8 cellular contexts compared by ENCODE assay signal in genomic region chr10:97713828-97714400, GRCh38. TPM values are rescaled to one million over a fixed set of nuclear protein-coding genes. Genes with fewer than 3 reads are reported as not detected.
DNase-seq lines count a peak whose midpoint lies in the region; ATAC-seq, FAIRE-seq and TF ChIP-seq lines count a peak whose summit lies in the region.

No MANE protein-coding gene starts in this region.

- H3K36me3 Mint-ChIP-seq in activated CD8-positive, alpha-beta memory T cell treated with anti-CD3 and anti-CD28 coated beads, Interleukin-2, amount 10 ng/mL, durations not matched to agents 7 days and 5 days: no peaks in the 10 kb centered on the region
- peaks cover 0 to 1% of the 10 kb centered on the region in 2 donors for H3K36me3 Mint-ChIP-seq in stimulated activated naive B cell treated with anti-CD40 and anti-IgM and Interleukin-4, amounts not matched to agents 10 μg/mL and 1 μg/mL and 100 μg/mL, for 72 hours

- H3K4me3 ChIP-seq in A549: peak overlapping the region; percentile 68

- no peak for FAIRE-seq in A549 (lab: Jason Lieb, UNC)

- in situ Hi-C loops in GM13976 (cut with MboI; ENCODE audit: low sequenced_read_pairs, unreplicated experiment): no loop called here

- POLR2A ChIA-PET in A549 (lab: Yijun Ruan, JAX): interaction anchor here (0.6 to 4.1 kb wide), 12 partner anchors 10 to 37 kb away, joined by 3 to 53 read pairs (median 7); partner anchors contain the start of genes AVPI1 and ZFYVE27

- WGBS in A549 (ENCODE audit: missing lambda C conversion rate): 3% methylated on average over 17 of the region's 69 CpGs

- H3K4me2 ChIP-seq in A549: peak overlapping the region; percentile 96

- H3K4me1 ChIP-seq in A549: peaks cover 47% of the 10 kb centered on the region

- peak overlapping the region; percentile 78 for H3K27ac Mint-ChIP-seq in activated CD8-positive, alpha-beta memory T cell treated with anti-CD3 and anti-CD28 coated beads, Interleukin-2, amount 10 ng/mL, durations not matched to agents 7 days and 5 days
- H3K27ac Mint-ChIP-seq in stimulated activated naive B cell treated with anti-CD40 and anti-IgM and Interleukin-4, amounts not matched to agents 10 μg/mL and 1 μg/mL and 100 μg/mL, for 72 hours: peak overlapping the region; percentile 97

- peak overlapping the region; percentile 81 for H3K4me3 Mint-ChIP-seq in activated CD8-positive, alpha-beta memory T cell treated with anti-CD3 and anti-CD28 coated beads, Interleukin-2, amount 10 ng/mL, durations not matched to agents 7 days and 5 days
- peak overlapping the region; percentile 95 to 98 for H3K4me3 Mint-ChIP-seq in stimulated activated naive B cell treated with anti-CD40 and anti-IgM and Interleukin-4, amounts not matched to agents 10 μg/mL and 1 μg/mL and 100 μg/mL, for 72 hours

- TF ChIP-seq EP300 in A549 (IDR thresholded peaks at IDR 0.05): no peak

- peak; percentile 77 to 78 for ATAC-seq in A549
- peak; percentile 66 for ATAC-seq in HG02938 (IDR thresholded peaks at IDR 0.05; ENCODE audit: unreplicated experiment)
- peak; percentile 83 for ATAC-seq in activated CD8-positive, alpha-beta memory T cell treated with anti-CD3 and anti-CD28 coated beads, Interleukin-2, amount 10 ng/mL, durations not matched to agents 7 days and 5 days
- peak; percentile 79 to 81 for ATAC-seq in stimulated activated naive B cell treated with anti-CD40 and anti-IgM and Interleukin-4, amounts not matched to agents 10 μg/mL and 1 μg/mL and 100 μg/mL, for 72 hours (replicated peaks)

- H3K9me3 Mint-ChIP-seq in activated CD8-positive, alpha-beta memory T cell treated with anti-CD3 and anti-CD28 coated beads, Interleukin-2, amount 10 ng/mL, durations not matched to agents 7 days and 5 days (ENCODE audit: low read depth): no peaks in the 10 kb centered on the region
- no peaks in the 10 kb centered on the region for H3K9me3 Mint-ChIP-seq in stimulated activated naive B cell treated with anti-CD40 and anti-IgM and Interleukin-4, amounts not matched to agents 10 μg/mL and 1 μg/mL and 100 μg/mL, for 72 hours

- TF ChIP-seq POLR2A in A549 (IDR thresholded peaks at IDR 0.05; ENCODE audit: low read length): peak; percentile 55

- peak overlapping the region; percentile 94 to 95 for H3K27ac ChIP-seq in A549

- TF ChIP-seq RAD21 in A549 (conservative IDR thresholded peaks at IDR 0.05 in 1 of 2, IDR thresholded peaks at IDR 0.05 in 1 of 2): no peak

- no peaks in the 10 kb centered on the region for H3K9me3 ChIP-seq in A549

- CTCF ChIA-PET in A549 (lab: Yijun Ruan, JAX): interaction anchor here (1.1 to 36.9 kb wide), 5 partner anchors 3 to 155 kb away, joined by 3 to 1127 read pairs (median 1006); partner anchors contain the start of genes AVPI1, MARVELD1 and ZFYVE27
- CTCF ChIA-PET in activated CD8-positive, alpha-beta memory T cell treated with anti-CD3 and anti-CD28 coated beads, Interleukin-2, amount 10 ng/mL, durations not matched to agents 7 days and 5 days (lab: Charles Lee): interaction anchor here (0.6 to 15.3 kb wide), 4 partner anchors 9 to 38 kb away, joined by 3 to 355 read pairs (median 26); partner anchors contain the start of gene ZFYVE27

- H3K27me3 Mint-ChIP-seq in activated CD8-positive, alpha-beta memory T cell treated with anti-CD3 and anti-CD28 coated beads, Interleukin-2, amount 10 ng/mL, durations not matched to agents 7 days and 5 days: peaks cover 46% of the 10 kb centered on the region
- peaks cover 27 to 37% of the 10 kb centered on the region in 2 donors for H3K27me3 Mint-ChIP-seq in stimulated activated naive B cell treated with anti-CD40 and anti-IgM and Interleukin-4, amounts not matched to agents 10 μg/mL and 1 μg/mL and 100 μg/mL, for 72 hours

- TF ChIP-seq CTCF in A549 (IDR thresholded peaks at IDR 0.05) (peak; percentile 40; the same call in 2 of the 3 replicates), GM13976 (IDR thresholded peaks at IDR 0.05; ENCODE audit: borderline replicate concordance, control extremely low read depth, extremely low read depth, insufficient read depth, missing control alignments) (peak; percentile 40)

- peak; percentile 82 to 88 for DNase-seq in A549 (ENCODE audit: low read depth in 1 of 2, low spot score in 1 of 2)
- DNase-seq in GM13976 (ENCODE audit: low spot score): peak; percentile 87
- peak; percentile 5 for DNase-seq in NCI-H345 treated with DMSO at 0.1 percent for 48 hours (lab: John Stamatoyannopoulos, UW; ENCODE audit: unreplicated experiment)
- peak; percentile 68 for DNase-seq in activated CD8-positive, alpha-beta memory T cell treated with anti-CD3 and anti-CD28 coated beads, Interleukin-2, amount 10 ng/mL, durations not matched to agents 7 days and 5 days
- DNase-seq in epidermal melanocyte (ENCODE audit: insufficient read length, low spot score): peak; percentile 52
- DNase-seq in middle frontal gyrus (ENCODE audit: extremely low spot score, low spot score): peak; percentile 42
- DNase-seq in stimulated activated naive B cell treated with anti-CD40 and anti-IgM and Interleukin-4, amounts not matched to agents 10 μg/mL and 1 μg/mL and 100 μg/mL, for 72 hours: peak; percentile 37

- H3K4me1 Mint-ChIP-seq in activated CD8-positive, alpha-beta memory T cell treated with anti-CD3 and anti-CD28 coated beads, Interleukin-2, amount 10 ng/mL, durations not matched to agents 7 days and 5 days: peaks cover 11% of the 10 kb centered on the region
- H3K4me1 Mint-ChIP-seq in stimulated activated naive B cell treated with anti-CD40 and anti-IgM and Interleukin-4, amounts not matched to agents 10 μg/mL and 1 μg/mL and 100 μg/mL, for 72 hours: peaks cover 13 to 31% of the 10 kb centered on the region in 2 donors

TF ChIP-seq in A549, 52 proteins besides CTCF, POLR2A, EP300 and RAD21 (continues in another document):
- no peak for TF ChIP-seq ZFP36 (IDR thresholded peaks at IDR 0.05; ENCODE audit: borderline replicate concordance, partially characterized antibody)
- TF ChIP-seq ELK1 (IDR thresholded peaks at IDR 0.05; ENCODE audit: low read depth, low read length): no peak
- TF ChIP-seq RFX5 (IDR thresholded peaks at IDR 0.05): no peak
- no peak for TF ChIP-seq SMC3 (IDR thresholded peaks at IDR 0.05)
- TF ChIP-seq CBX2 (IDR thresholded peaks at IDR 0.05; ENCODE audit: borderline replicate concordance, low read depth): no peak
- TF ChIP-seq CHD2 (IDR thresholded peaks at IDR 0.05; ENCODE audit: low read length, partially characterized antibody): no peak

RNA-seq across cellular contexts. Expression of gene MARVELD1, which starts 0.4 kb away (rescaled TPM):
- 29.1 and 30.9 TPM in 2 replicates for polyA plus RNA-seq in A549 (2011; rRNA removed)
- 24.7 and 37.8 TPM in 2 replicates for polyA plus RNA-seq in A549 (2012; cell fraction: cytosol; rRNA removed)
- polyA plus RNA-seq in A549 (2012; cell fraction: nucleus; rRNA removed): 32.9 and 38.3 TPM in 2 replicates
- polyA plus RNA-seq in A549 (2017; fragmentation: RNase III; extraction: RNeasy Plus Mini Kit Qiagen cat#74134 plus additional on column Dnase treatment): 27.4 to 31.7 TPM (median 31.3 TPM) in 3 replicates
- polyA minus RNA-seq in A549 (2011; rRNA and poly(A)+ RNA removed): 18.4 and 18.9 TPM in 2 replicates
- 1 to 10 TPM; 2.8 to 3.0 TPM for total RNA-seq in activated CD8-positive, alpha-beta memory T cell treated with anti-CD3 and anti-CD28 coated beads, Interleukin-2, amount 10 ng/mL, durations not matched to agents 7 days and 5 days

RNA-seq across cellular contexts. Expression of gene ZFYVE27, which starts 23.0 kb away (rescaled TPM):
- polyA plus RNA-seq in A549 (2011; rRNA removed) (17.1 and 20.2 TPM in 2 replicates), A549 (2017; fragmentation: RNase III; extraction: RNeasy Plus Mini Kit Qiagen cat#74134 plus additional on column Dnase treatment) (17.1 to 20.1 TPM (median 19.6 TPM) in 3 replicates)
- 18.3 and 21.1 TPM in 2 replicates for polyA plus RNA-seq in A549 (2012; cell fraction: cytosol; rRNA removed)
- polyA plus RNA-seq in A549 (2012; cell fraction: nucleus; rRNA removed): 60.5 and 76.0 TPM in 2 replicates
- polyA minus RNA-seq in A549 (2011; rRNA and poly(A)+ RNA removed): 19.6 and 21.2 TPM in 2 replicates
- total RNA-seq in activated CD8-positive, alpha-beta memory T cell treated with anti-CD3 and anti-CD28 coated beads, Interleukin-2, amount 10 ng/mL, durations not matched to agents 7 days and 5 days: 10 to 100 TPM; 31.4 to 32.8 TPM

RNA-seq across cellular contexts. Expression of gene AVPI1, which starts 26.9 kb away (rescaled TPM):
- polyA plus RNA-seq in A549 (2011; rRNA removed) (48.7 and 64.1 TPM in 2 replicates), A549 (2017; fragmentation: RNase III; extraction: RNeasy Plus Mini Kit Qiagen cat#74134 plus additional on column Dnase treatment) (58.4 to 72.3 TPM (median 70.3 TPM) in 3 replicates)
- 66.1 and 88.3 TPM in 2 replicates for polyA plus RNA-seq in A549 (2012; cell fraction: cytosol; rRNA removed)
- 77.6 and 78.7 TPM in 2 replicates for polyA plus RNA-seq in A549 (2012; cell fraction: nucleus; rRNA removed)
- polyA minus RNA-seq in A549 (2011; rRNA and poly(A)+ RNA removed): 41.9 and 47.2 TPM in 2 replicates
- 1 to 10 TPM; 1.8 to 1.9 TPM for total RNA-seq in activated CD8-positive, alpha-beta memory T cell treated with anti-CD3 and anti-CD28 coated beads, Interleukin-2, amount 10 ng/mL, durations not matched to agents 7 days and 5 days

RNA-seq across cellular contexts. Expression of gene SFRP5, which starts 57.9 kb away (rescaled TPM):
- polyA plus RNA-seq in A549 (2011; rRNA removed) (0.50 and 0.79 TPM in 2 replicates), A549 (2017; fragmentation: RNase III; extraction: RNeasy Plus Mini Kit Qiagen cat#74134 plus additional on column Dnase treatment) (0.83 to 1.3 TPM (median 1.2 TPM) in 3 replicates)
- 1.0 and 1.3 TPM in 2 replicates for polyA plus RNA-seq in A549 (2012; cell fraction: cytosol; rRNA removed)
- polyA plus RNA-seq in A549 (2012; cell fraction: nucleus; rRNA removed): 1.2 TPM in 2 replicates
- polyA minus RNA-seq in A549 (2011; rRNA and poly(A)+ RNA removed): 0.29 and 0.37 TPM in 2 replicates
- not detected for total RNA-seq in activated CD8-positive, alpha-beta memory T cell treated with anti-CD3 and anti-CD28 coated beads, Interleukin-2, amount 10 ng/mL, durations not matched to agents 7 days and 5 days

Comparison
In these comparisons a context has a peak if more than half of its experiments do, and no peak if none do; other contexts are left out.
1. Peak in every context shown above with its lines: DNase-seq, ATAC-seq, H3K4me3 ChIP-seq and H3K27ac ChIP-seq.
2. DNase-seq: peak in every context shown above with its lines; median percentile 87 in GM13976; 85 in A549; 68 in activated CD8-positive, alpha-beta memory T cell treated with anti-CD3 and anti-CD28 coated beads, Interleukin-2, amount 10 ng/mL, durations not matched to agents 7 days and 5 days; 52 in epidermal melanocyte; 42 in middle frontal gyrus; 37 in stimulated activated naive B cell treated with anti-CD40 and anti-IgM and Interleukin-4, amounts not matched to agents 10 μg/mL and 1 μg/mL and 100 μg/mL, for 72 hours; 5 in NCI-H345 treated with DMSO at 0.1 percent for 48 hours.